8 cellular contexts compared by ENCODE assay signal in the genomic region with DNA sequence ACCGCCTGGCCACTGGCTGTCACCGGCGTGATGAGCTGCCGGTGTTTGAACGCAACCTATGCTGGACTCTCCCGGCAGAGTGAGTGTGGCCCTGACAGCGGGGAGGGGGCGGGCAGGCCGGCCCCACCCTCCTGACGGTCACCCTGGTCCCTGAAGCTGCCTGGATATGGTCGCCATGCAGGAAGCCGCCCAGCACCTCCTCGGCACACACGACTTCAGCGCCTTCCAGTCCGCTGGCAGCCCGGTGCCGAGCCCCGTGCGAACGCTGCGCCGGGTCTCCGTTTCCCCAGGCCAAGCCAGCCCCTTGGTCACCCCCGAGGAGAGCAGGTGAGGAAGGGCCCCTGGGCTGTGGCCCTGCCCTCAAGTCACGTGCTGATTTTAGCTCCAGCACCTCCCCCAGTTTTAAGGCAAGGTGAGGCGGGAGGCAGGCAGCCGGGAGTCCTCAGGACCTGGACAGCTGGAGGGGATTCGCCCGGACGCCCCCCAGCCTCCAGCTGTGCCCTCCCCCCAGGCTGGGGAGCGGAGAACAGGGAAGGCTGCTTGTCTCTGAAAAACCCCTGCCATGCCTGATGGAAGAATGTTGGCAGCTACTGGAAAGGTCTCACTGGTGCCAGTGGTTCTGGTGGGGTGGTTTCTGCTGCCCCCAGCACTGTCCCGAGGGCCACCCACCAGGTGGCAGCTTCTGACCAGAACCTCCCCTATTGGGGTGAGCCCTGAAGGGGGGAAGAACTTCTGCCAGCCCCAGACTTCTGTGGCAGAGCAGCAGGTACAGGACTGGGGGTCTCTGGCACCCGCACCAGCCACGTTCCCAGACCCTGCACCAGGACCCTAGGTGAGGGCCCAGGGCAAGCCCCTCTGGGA. TPM values are rescaled to one million over a fixed set of nuclear protein-coding genes. Genes with fewer than 3 reads are reported as not detected.
DNase-seq lines count a peak whose midpoint lies in the region; ATAC-seq, FAIRE-seq and TF ChIP-seq lines count a peak whose summit lies in the region.

No MANE protein-coding gene starts in this region.

- H3K27ac ChIP-seq in AG04450 (ENCODE audit: low read depth, low read length) (no peak overlapping the region), mammary epithelial cell (ENCODE audit: insufficient read depth, low read depth, low read length) (no peak overlapping the region)

- POLR2A ChIA-PET in AG04450 (lab: Yijun Ruan, JAX), result interaction anchor here (0.6 kb wide), 1 partner anchor 38 kb away, joined by 12 read pairs; no protein-coding TSS in a partner anchor

- TF ChIP-seq CTCF in AG04450 (IDR thresholded peaks at IDR 0.05; ENCODE audit: low read depth, low read length) (no peak), mammary epithelial cell (conservative IDR thresholded peaks at IDR 0.05 in 1 of 2, IDR thresholded peaks at IDR 0.05 in 1 of 2; ENCODE audit: extremely low read depth in 1 of 2, insufficient read depth in 1 of 2, low read depth in 1 of 2, low read length in 2 of 2) (no peak), omental fat pad (IDR thresholded peaks at IDR 0.05) (no peak), GM10266 (IDR thresholded peaks at IDR 0.05; ENCODE audit: control insufficient read depth, insufficient read depth, low read depth, missing control alignments) (no peak)

- H3K27ac Mint-ChIP-seq in IgD-negative memory B cell, result peak overlapping the region in 2 of 3 donors; percentile 39 to 71

- H2AFZ ChIP-seq in mammary epithelial cell (ENCODE audit: low read depth, low read length), result no peak overlapping the region

- peak overlapping the region; percentile 72 to 85 (median 78) for H3K4me3 Mint-ChIP-seq in IgD-negative memory B cell

- no peak for FAIRE-seq in RCC 7860 (lab: Jason Lieb, UNC)

- no peaks in the 10 kb centered on the region for H3K27me3 Mint-ChIP-seq in IgD-negative memory B cell

- ATAC-seq in omental fat pad (ENCODE audit: low FRiP score), result no peak

- H3K4me1 Mint-ChIP-seq in IgD-negative memory B cell, result peaks cover 10 to 18% (median 13%) of the 10 kb centered on the region in 3 donors

- H3K4me3 ChIP-seq in AG04450 (ENCODE audit: low read depth, low read length) (peak overlapping the region; percentile 70), mammary epithelial cell (replicated peaks in 1 of 3; ENCODE audit: insufficient read depth in 1 of 3, low read depth in 2 of 3, low read length in 3 of 3) (peak overlapping the region; percentile 77 to 85 (median 83)), mucosa of stomach (ENCODE audit: low read length) (peak overlapping the region; percentile 22)

- peaks cover 43% of the 10 kb centered on the region for H3K4me1 ChIP-seq in mammary epithelial cell (ENCODE audit: insufficient read depth, low read length)
- peaks cover 30% of the 10 kb centered on the region for H3K4me1 ChIP-seq in mucosa of stomach (ENCODE audit: control insufficient read depth, insufficient read depth, low read length)

- WGBS in mammary epithelial cell (ENCODE audit: low coverage, missing lambda C conversion rate), result 40% methylated on average over 22 of the region's 35 CpGs

- DNase-seq in AG04450 (ENCODE audit: low read depth, low spot score), result no peak
- DNase-seq in mammary epithelial cell, result no peak
- no peak for DNase-seq in H4 (ENCODE audit: low spot score)
- no peak for DNase-seq in omental fat pad (ENCODE audit: low spot score)
- no peak for DNase-seq in RCC 7860 (ENCODE audit: low spot score)
- DNase-seq in GM10266 (ENCODE audit: extremely low spot score), result no peak

- in situ Hi-C loops in mammary epithelial cell (cut with MboI; ENCODE audit: low sequenced_read_pairs in 2 of 2), result no loop called here

- H3K9me3 ChIP-seq in AG04450 (ENCODE audit: control insufficient read depth, insufficient read depth, low read length) (no peaks in the 10 kb centered on the region; the same call in 1 of the 2 replicates), mammary epithelial cell (replicated peaks; ENCODE audit: insufficient read depth, low read length) (no peaks in the 10 kb centered on the region), mucosa of stomach (ENCODE audit: control insufficient read depth, low read length) (no peaks in the 10 kb centered on the region)

- H3K4me2 ChIP-seq in mammary epithelial cell (ENCODE audit: insufficient read depth, low read depth, low read length), result peak overlapping the region; percentile 97

- H3K9me3 Mint-ChIP-seq in IgD-negative memory B cell, result no peaks in the 10 kb centered on the region

- CTCF ChIA-PET in AG04450 (lab: Charles Lee) (no interaction called here), mammary epithelial cell (lab: Charles Lee; ENCODE audit: low non-redundant PET) (no interaction called here)

- dilution Hi-C loops in mammary epithelial cell (cut with HindIII; ENCODE audit: low sequenced_read_pairs), result no loop called here

- H4K20me1 ChIP-seq in mammary epithelial cell (ENCODE audit: insufficient read depth, low read length), result no peaks in the 10 kb centered on the region

- H3K36me3 Mint-ChIP-seq in IgD-negative memory B cell, result no peaks in the 10 kb centered on the region

- BruUV-seq in mammary epithelial cell (replicated peaks; lab: Mats Ljungman, UMichigan), result no TSS peak

- intact Hi-C loops in mammary epithelial cell (cut with micrococcal nuclease), result loop anchor here (2.0 to 5.0 kb wide), 2 partner anchors 15 to 68 kb away; a partner anchor contains a TSS

- peaks cover 8% of the 10 kb centered on the region for H3K36me3 ChIP-seq in mammary epithelial cell (ENCODE audit: insufficient read depth, low read length)
- H3K36me3 ChIP-seq in mucosa of stomach (ENCODE audit: control insufficient read depth, insufficient read depth, low read length), result peaks cover 8% of the 10 kb centered on the region

- H3K27me3 ChIP-seq in AG04450 (ENCODE audit: control insufficient read depth, insufficient read depth, low read length), result no peaks in the 10 kb centered on the region
- no peaks in the 10 kb centered on the region for H3K27me3 ChIP-seq in mammary epithelial cell (ENCODE audit: insufficient read depth, low read length)
- no peaks in the 10 kb centered on the region for H3K27me3 ChIP-seq in mucosa of stomach (ENCODE audit: control insufficient read depth, insufficient read depth, low read length)

- peaks cover 57% of the 10 kb centered on the region for H3K79me2 ChIP-seq in mammary epithelial cell (ENCODE audit: insufficient read depth, low read length)

- peak overlapping the region; percentile 27 for H3K9ac ChIP-seq in mammary epithelial cell (ENCODE audit: insufficient read depth, low read length)
- H3K9ac ChIP-seq in mucosa of stomach (ENCODE audit: low read length), result peak overlapping the region; percentile 61

RNA-seq across cellular contexts. Expression of a gene that starts 1.4 kb away (rescaled TPM):
- 9.6 and 15.6 TPM in 2 replicates for polyA plus RNA-seq in AG04450 (2011; rRNA removed)
- polyA minus RNA-seq in AG04450 (2011; rRNA and poly(A)+ RNA removed), result 4.9 and 6.8 TPM in 2 replicates
- 21.0 TPM for polyA plus RNA-seq in IgD-negative memory B cell
- total RNA-seq in mammary epithelial cell, result 10 to 100 TPM; 21.5 to 23.6 TPM
- polyA plus RNA-seq in mammary epithelial cell, result 25.3 TPM
- polyA minus RNA-seq in mammary epithelial cell, result 32.6 TPM
- total RNA-seq in H4 (2014; rRNA removed; shearing (Covaris generic)), result 24.7 and 29.3 TPM in 2 replicates
- total RNA-seq in omental fat pad, result 10 to 100 TPM; 15.7 to 26.0 (median 17.5) TPM

RNA-seq across cellular contexts. Expression of a gene that starts 2.0 kb away (rescaled TPM):
- 17.5 and 24.8 TPM in 2 replicates for polyA plus RNA-seq in AG04450 (2011; rRNA removed)
- 16.3 and 24.9 TPM in 2 replicates for polyA minus RNA-seq in AG04450 (2011; rRNA and poly(A)+ RNA removed)
- polyA plus RNA-seq in IgD-negative memory B cell, result 10.5 TPM
- total RNA-seq in mammary epithelial cell, result 10 to 100 TPM; 16.7 to 32.3 TPM
- 15.5 TPM for polyA plus RNA-seq in mammary epithelial cell
- 11.7 TPM for polyA minus RNA-seq in mammary epithelial cell
- 10.6 and 16.6 TPM in 2 replicates for total RNA-seq in H4 (2014; rRNA removed; shearing (Covaris generic))
- total RNA-seq in omental fat pad, result 10 to 100 TPM; 19.2 to 41.8 (median 38.1) TPM

RNA-seq across cellular contexts. Expression of a gene that starts 14.7 kb away (rescaled TPM):
- polyA plus RNA-seq in AG04450 (2011; rRNA removed) (52.8 and 69.5 TPM in 2 replicates), IgD-negative memory B cell (65.8 TPM), mammary epithelial cell (109 TPM)
- 103 and 131 TPM in 2 replicates for polyA minus RNA-seq in AG04450 (2011; rRNA and poly(A)+ RNA removed)
- total RNA-seq in mammary epithelial cell (100 to 1,000 TPM in 1 of 2 donors, 10 to 100 TPM in 1; 46.3 to 107 TPM), omental fat pad (100 to 1,000 TPM in 1 of 4 donors, 10 to 100 TPM in 3; 71.9 to 103 (median 86.2) TPM)
- 162 TPM for polyA minus RNA-seq in mammary epithelial cell
- 76.9 and 88.3 TPM in 2 replicates for total RNA-seq in H4 (2014; rRNA removed; shearing (Covaris generic))

RNA-seq across cellular contexts. Expression of a gene that starts 14.8 kb away (rescaled TPM):
- 7.1 and 9.5 TPM in 2 replicates for polyA plus RNA-seq in AG04450 (2011; rRNA removed)
- 5.0 and 6.2 TPM in 2 replicates for polyA minus RNA-seq in AG04450 (2011; rRNA and poly(A)+ RNA removed)
- polyA plus RNA-seq in IgD-negative memory B cell, result 31.7 TPM
- total RNA-seq in mammary epithelial cell, result 10 to 100 TPM; 12.0 to 25.0 TPM
- 16.4 TPM for polyA plus RNA-seq in mammary epithelial cell
- polyA minus RNA-seq in mammary epithelial cell, result 3.6 TPM
- total RNA-seq in H4 (2014; rRNA removed; shearing (Covaris generic)), result 12.0 and 18.5 TPM in 2 replicates
- total RNA-seq in omental fat pad, result 10 to 100 TPM in 2 of 4 donors, 1 to 10 TPM in 2; 8.5 to 18.6 (median 11.5) TPM

RNA-seq across cellular contexts. Expression of a gene that starts 21.3 kb away (rescaled TPM):
- polyA plus RNA-seq in AG04450 (2011; rRNA removed) (0.10 and 0.11 TPM in 2 replicates), IgD-negative memory B cell (5.5 TPM), mammary epithelial cell (0.09 TPM)
- 0.04 and 0.09 TPM in 2 replicates for polyA minus RNA-seq in AG04450 (2011; rRNA and poly(A)+ RNA removed)
- total RNA-seq in mammary epithelial cell (under 1 TPM in 1 of 2 donors, not detected in 1; under 0.01 TPM), omental fat pad (under 1 TPM; 0.12 to 0.32 (median 0.16) TPM)
- polyA minus RNA-seq in mammary epithelial cell, result not detected
- total RNA-seq in H4 (2014; rRNA removed; shearing (Covaris generic)), result not detected in 2 replicates

Comparison
In these comparisons a context has a peak if more than half of its experiments do, and no peak if none do; other contexts are left out.
1. H3K4me3 ChIP-seq: peak in every context shown above with its lines; median percentile 83 in mammary epithelial cell; 70 in AG04450; 22 in mucosa of stomach.